ENCODE assay signal across 23 cellular contexts in the genomic region with DNA sequence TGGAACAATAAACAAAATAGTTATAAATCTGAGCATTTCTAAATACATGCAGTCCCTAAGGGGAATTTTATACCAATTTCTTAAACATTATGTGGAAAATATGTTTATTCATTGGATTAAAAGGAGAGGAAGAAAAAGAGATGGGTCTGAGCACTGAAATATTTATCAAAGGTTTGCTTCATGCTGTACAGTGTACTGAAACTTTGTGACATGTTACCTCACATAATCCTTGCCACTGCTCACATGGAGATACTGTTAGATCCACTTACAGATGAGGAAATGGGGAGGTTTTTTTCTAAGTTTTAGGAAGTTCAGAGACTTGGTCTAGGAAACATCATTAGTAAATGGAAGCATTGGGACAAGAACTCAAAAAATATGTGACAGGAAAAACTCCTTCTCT.
"Had no signal": no experiment of that assay in that cellular context is flagged by ENCODE, and none has a peak within 500 bp of the region (broad histone marks: within the 10 kb centered on the region; RNA-seq: fewer than 3 reads in every experiment).

No MANE protein-coding gene starts in this region.

- DNase-seq: activated B cell treated with CpG ODN at 0.5 μM for 24 hours; activated CD4-positive, alpha-beta memory T cell treated with anti-CD3 and anti-CD28 coated beads, Interleukin-2, amount 10 ng/mL, durations not matched to agents 7 days and 5 days; activated CD4-positive, alpha-beta T cell treated with anti-CD3 and anti-CD28 coated beads for 4 hours; activated gamma-delta T cell; activated T-cell treated with anti-CD3 and anti-CD28 coated beads for 4 hours; aorta; dermis blood vessel endothelial cell; effector CD8-positive, alpha-beta T cell; left lung; mammary epithelial cell; midbrain; occipital lobe; spleen; stimulated activated CD4-positive, alpha-beta T cell treated with anti-CD3 and anti-CD28 coated beads, Interleukin-4, amount 100 ng/mL, for 1 hour; stimulated activated naive CD4-positive, alpha-beta T cell treated with Interleukin-2 at 50 U/mL for 16 hours; T1000; upper lobe of left lung had no signal

- H3K4me1 ChIP-seq: left lung, spleen had no signal

- H3K4me3 Mint-ChIP-seq: activated B cell treated with CpG ODN at 0.5 μM for 24 hours; activated CD4-positive, alpha-beta memory T cell treated with anti-CD3 and anti-CD28 coated beads, Interleukin-2, amount 10 ng/mL, durations not matched to agents 7 days and 5 days; activated naive CD4-positive, alpha-beta T cell treated with anti-CD3 and anti-CD28 coated beads, Interleukin-2, amount 50 U/mL, for 24 hours; brain; natural killer cell treated with Interleukin-12 subunit alpha and Interleukin-12 subunit beta and Interleukin-15 and Interleukin-18, amount 100 ng/mL, for 72 hours; T-helper 1 cell treated with Interleukin-12 subunit alpha and Interleukin-12 subunit beta and Interleukin-4 antibody, amounts not matched to agents 30 μg/mL and 1 μg/mL, for 36 hours had no signal

- ATAC-seq: esophagus mucosa; left lung; natural killer cell treated with Interleukin-12 subunit alpha and Interleukin-12 subunit beta and Interleukin-15 and Interleukin-18, amount 100 ng/mL, for 72 hours; sciatic nerve had no signal

- H3K4me1 Mint-ChIP-seq: activated B cell treated with CpG ODN at 0.5 μM for 24 hours; activated CD4-positive, alpha-beta memory T cell treated with anti-CD3 and anti-CD28 coated beads, Interleukin-2, amount 10 ng/mL, durations not matched to agents 7 days and 5 days; activated naive CD4-positive, alpha-beta T cell treated with anti-CD3 and anti-CD28 coated beads, Interleukin-2, amount 50 U/mL, for 24 hours had no signal

- H3K27ac Mint-ChIP-seq: activated B cell treated with CpG ODN at 0.5 μM for 24 hours; activated CD4-positive, alpha-beta memory T cell treated with anti-CD3 and anti-CD28 coated beads, Interleukin-2, amount 10 ng/mL, durations not matched to agents 7 days and 5 days; activated naive CD4-positive, alpha-beta T cell treated with anti-CD3 and anti-CD28 coated beads, Interleukin-2, amount 50 U/mL, for 24 hours; natural killer cell treated with Interleukin-12 subunit alpha and Interleukin-12 subunit beta and Interleukin-15 and Interleukin-18, amount 100 ng/mL, for 72 hours; T-helper 1 cell treated with Interleukin-12 subunit alpha and Interleukin-12 subunit beta and Interleukin-4 antibody, amounts not matched to agents 30 μg/mL and 1 μg/mL, for 36 hours had no signal

- H3K4me3 ChIP-seq: left lung, spleen, upper lobe of left lung had no signal

- H3K9me3 ChIP-seq: left lung had no signal

- H3K36me3 Mint-ChIP-seq: activated naive CD4-positive, alpha-beta T cell treated with anti-CD3 and anti-CD28 coated beads, Interleukin-2, amount 50 U/mL, for 24 hours; natural killer cell treated with Interleukin-12 subunit alpha and Interleukin-12 subunit beta and Interleukin-15 and Interleukin-18, amount 100 ng/mL, for 72 hours had no signal

- H3K27ac ChIP-seq: left lung, spleen, upper lobe of left lung had no signal

- H3K36me3 ChIP-seq: left lung, spleen, upper lobe of left lung had no signal

- H3K27me3 Mint-ChIP-seq: activated CD4-positive, alpha-beta memory T cell treated with anti-CD3 and anti-CD28 coated beads, Interleukin-2, amount 10 ng/mL, durations not matched to agents 7 days and 5 days; activated naive CD4-positive, alpha-beta T cell treated with anti-CD3 and anti-CD28 coated beads, Interleukin-2, amount 50 U/mL, for 24 hours had no signal

- H3K27me3 ChIP-seq: left lung, spleen, upper lobe of left lung had no signal

- H3K9me3 Mint-ChIP-seq: activated B cell treated with CpG ODN at 0.5 μM for 24 hours; activated CD4-positive, alpha-beta memory T cell treated with anti-CD3 and anti-CD28 coated beads, Interleukin-2, amount 10 ng/mL, durations not matched to agents 7 days and 5 days; natural killer cell treated with Interleukin-12 subunit alpha and Interleukin-12 subunit beta and Interleukin-15 and Interleukin-18, amount 100 ng/mL, for 72 hours; T-helper 1 cell treated with Interleukin-12 subunit alpha and Interleukin-12 subunit beta and Interleukin-4 antibody, amounts not matched to agents 30 μg/mL and 1 μg/mL, for 36 hours had no signal
